Comparison of ENCODE assay signal across 20 cellular contexts in genomic region chr6:39819226-39819625, GRCh38. TPM values are rescaled to one million over a fixed set of nuclear protein-coding genes. Genes with fewer than 3 reads are reported as not detected.
A peak's percentile ranks its signal among the peaks of the same experiment; 100 is the strongest.
DNase-seq lines count a peak whose midpoint lies in the region; ATAC-seq and TF ChIP-seq lines count a peak whose summit lies in the region.
"Had no signal": no experiment of that assay in that cellular context is flagged by ENCODE, and none has a peak within 500 bp of the region (broad histone marks: within the 10 kb centered on the region; RNA-seq: fewer than 3 reads in every experiment).

No MANE protein-coding gene starts in this region.

- H3K9ac ChIP-seq in colonic mucosa (ENCODE audit: low read depth in 2 of 2, low read length in 2 of 2) = no peak overlapping the region

- H3K4me2 ChIP-seq in osteoblast (ENCODE audit: insufficient read depth, low read length) = peak overlapping the region; percentile 15

- no peaks in the 10 kb centered on the region for H3K9me3 ChIP-seq in Peyer's patch
- no peaks in the 10 kb centered on the region for H3K9me3 ChIP-seq in esophagus (ENCODE audit: control insufficient read depth in 2 of 2, insufficient read depth in 1 of 2, low read depth in 1 of 2, low read length in 1 of 2)
- no peaks in the 10 kb centered on the region for H3K9me3 ChIP-seq in osteoblast (ENCODE audit: low read depth, low read length)
- H3K9me3 ChIP-seq in tibial nerve = no peaks in the 10 kb centered on the region
- no peaks in the 10 kb centered on the region for H3K9me3 ChIP-seq in colonic mucosa
- H3K9me3 ChIP-seq: BE2C had no signal

- H3K27me3 ChIP-seq in Peyer's patch = no peaks in the 10 kb centered on the region
- no peaks in the 10 kb centered on the region for H3K27me3 ChIP-seq in esophagus (ENCODE audit: control insufficient read depth in 1 of 2, insufficient read depth in 2 of 2, low read length in 2 of 2)
- H3K27me3 ChIP-seq in osteoblast (ENCODE audit: insufficient read depth, low read length) = no peaks in the 10 kb centered on the region
- no peaks in the 10 kb centered on the region for H3K27me3 ChIP-seq in tibial nerve
- no peaks in the 10 kb centered on the region for H3K27me3 ChIP-seq in colonic mucosa
- H3K27me3 ChIP-seq: BE2C had no signal

- TF ChIP-seq CTCF in Peyer's patch (IDR thresholded peaks at IDR 0.05) (no peak), osteoblast (IDR thresholded peaks at IDR 0.05; ENCODE audit: extremely low read depth, low read depth, low read length) (no peak), tibial nerve (IDR thresholded peaks at IDR 0.05) (no peak), GM13976 (IDR thresholded peaks at IDR 0.05; ENCODE audit: borderline replicate concordance, control extremely low read depth, extremely low read depth, insufficient read depth, missing control alignments) (no peak), colonic mucosa (IDR thresholded peaks at IDR 0.05) (no peak)

- peaks cover 17% of the 10 kb centered on the region for H3K79me2 ChIP-seq in osteoblast (ENCODE audit: insufficient read depth, low read length)

- H2AFZ ChIP-seq in osteoblast (ENCODE audit: low read length) = peak overlapping the region; percentile 17

- WGBS in esophagus, 2 donors = 70 to 80% methylated on average over 1 of the region's 1 CpG
- WGBS in tibial nerve, 2 donors = 90% methylated on average over 1 of the region's 1 CpG

- TF ChIP-seq EP300 in tibial nerve (IDR thresholded peaks at IDR 0.05) = no peak

- no peak overlapping the region for H3K4me3 ChIP-seq in Peyer's patch
- H3K4me3 ChIP-seq in esophagus (ENCODE audit: low read depth in 1 of 2, low read length in 2 of 2) = no peak overlapping the region
- no peak overlapping the region for H3K4me3 ChIP-seq in osteoblast (ENCODE audit: insufficient read depth, low read length)
- no peak overlapping the region for H3K4me3 ChIP-seq in tibial nerve
- H3K4me3 ChIP-seq in colonic mucosa = no peak overlapping the region

- ATAC-seq in GM21619 (IDR thresholded peaks at IDR 0.05; ENCODE audit: unreplicated experiment) = no peak
- ATAC-seq: activated CD8-positive, alpha-beta memory T cell treated with anti-CD3 and anti-CD28 coated beads, Interleukin-2, amount 10 ng/mL, durations not matched to agents 7 days and 5 days; stimulated activated naive B cell treated with anti-CD40 and anti-IgM and Interleukin-4, amounts not matched to agents 10 μg/mL and 1 μg/mL and 100 μg/mL, for 72 hours had no signal

- TF ChIP-seq POLR2A in Peyer's patch (IDR thresholded peaks at IDR 0.05) (no peak), tibial nerve (IDR thresholded peaks at IDR 0.05) (no peak)

- no peaks in the 10 kb centered on the region for H4K20me1 ChIP-seq in osteoblast (ENCODE audit: insufficient read depth, low read length)

- intact Hi-C loops in colonic mucosa (cut with DNase I) = no loop called here

- DNase-seq in Peyer's patch (no peak), osteoblast (ENCODE audit: insufficient read length, low spot score, missing footprints) (no peak), tibial nerve (ENCODE audit: low spot score in 2 of 2) (no peak), GM13976 (ENCODE audit: low spot score) (no peak), colonic mucosa (no peak)
- DNase-seq: activated CD4-positive, alpha-beta T cell treated with anti-CD3 and anti-CD28 coated beads for 1 hour; activated CD8-positive, alpha-beta memory T cell treated with anti-CD3 and anti-CD28 coated beads, Interleukin-2, amount 10 ng/mL, durations not matched to agents 7 days and 5 days; activated effector memory CD4-positive, alpha-beta T cell treated with Interleukin-2 at 50 U/mL for 16 hours; amniotic stem cell; BE2C; naive B cell; NCI-H1092; NCI-H2107; NCI-H524 treated with DMSO at 0.1 percent for 48 hours; SIG-M5; stimulated activated CD4-positive, alpha-beta T cell treated with anti-CD3 and anti-CD28 coated beads, Interleukin-15, amount 100 ng/mL, for 24 hours; stimulated activated naive B cell treated with anti-CD40 and anti-IgM and Interleukin-4, amounts not matched to agents 10 μg/mL and 1 μg/mL and 100 μg/mL, for 72 hours had no signal

- in situ Hi-C loops in GM13976 (cut with MboI; ENCODE audit: low sequenced_read_pairs, unreplicated experiment) = no loop called here

- H3K27ac ChIP-seq in Peyer's patch (peak overlapping the region in 3 of 4 donors; percentile 59 to 81 (median 73)), esophagus (ENCODE audit: low read depth in 2 of 2, low read length in 1 of 2) (peak overlapping the region; percentile 26 to 73), osteoblast (ENCODE audit: low read depth, low read length) (peak overlapping the region; percentile 64), tibial nerve (peak overlapping the region; percentile 40 to 97 (median 87)), colonic mucosa (no peak overlapping the region)
- H3K27ac ChIP-seq: HL-60 had no signal

- peaks cover 0 to 36% (median 0%) of the 10 kb centered on the region in 4 donors for H3K4me1 ChIP-seq in Peyer's patch
- peaks cover 4 to 7% of the 10 kb centered on the region in 2 donors for H3K4me1 ChIP-seq in esophagus (ENCODE audit: control insufficient read depth in 2 of 2, insufficient read depth in 2 of 2, low read length in 1 of 2)
- peaks cover 65% of the 10 kb centered on the region for H3K4me1 ChIP-seq in osteoblast (ENCODE audit: insufficient read depth, low read length)
- peaks cover 4 to 97% (median 65%) of the 10 kb centered on the region in 4 donors for H3K4me1 ChIP-seq in tibial nerve
- H3K4me1 ChIP-seq in colonic mucosa = no peaks in the 10 kb centered on the region
- H3K4me1 ChIP-seq: BE2C had no signal

- H3K36me3 ChIP-seq in Peyer's patch = no peaks in the 10 kb centered on the region
- peaks cover 0 to 1% of the 10 kb centered on the region in 2 donors for H3K36me3 ChIP-seq in esophagus (ENCODE audit: control insufficient read depth in 2 of 2, insufficient read depth in 2 of 2, low read length in 1 of 2)
- H3K36me3 ChIP-seq in osteoblast (ENCODE audit: insufficient read depth, low read length) = peaks cover 17% of the 10 kb centered on the region
- no peaks in the 10 kb centered on the region for H3K36me3 ChIP-seq in tibial nerve
- H3K36me3 ChIP-seq in colonic mucosa = no peaks in the 10 kb centered on the region
- H3K36me3 ChIP-seq: BE2C had no signal

RNA-seq across cellular contexts. Expression of gene DAAM2, which starts 27.1 kb away (rescaled TPM):
- total RNA-seq in Peyer's patch = 100 to 1,000 TPM in 1 of 4 donors, 10 to 100 TPM in 2, 1 to 10 TPM in 1; 8.8 to 178 (median 22.5) TPM
- polyA plus RNA-seq in esophagus = 10 to 100 TPM; 10.7 to 11.3 TPM
- total RNA-seq in osteoblast = 29.0 and 46.9 TPM in 2 replicates
- 100 to 1,000 TPM in 1 of 4 donors, 10 to 100 TPM in 3; 73.9 to 133 (median 93.3) TPM for total RNA-seq in tibial nerve
- total RNA-seq in colonic mucosa = 1 to 10 TPM; 3.6 to 6.9 TPM
- total RNA-seq: activated CD8-positive, alpha-beta memory T cell treated with anti-CD3 and anti-CD28 coated beads, Interleukin-2, amount 10 ng/mL, durations not matched to agents 7 days and 5 days had no signal
